25 cellular contexts compared by ENCODE assay signal in genomic region chr13:28566891-28567290, GRCh38.
"Had no signal": no experiment of that assay in that cellular context is flagged by ENCODE, and none has a peak within 500 bp of the region (broad histone marks: within the 10 kb centered on the region; RNA-seq: fewer than 3 reads in every experiment).

No MANE protein-coding gene starts in this region.

- H3K27ac Mint-ChIP-seq: dendritic cell treated with granulocyte-macrophage colony-stimulating factor and Interleukin-4, amounts not matched to agents 40 ng/mL and 50 ng/mL, for 4 days; effector memory CD8-positive, alpha-beta T cell; endodermal cell had no signal

- H3K36me3 ChIP-seq: colonic mucosa, esophagus muscularis mucosa, esophagus squamous epithelium, gastrocnemius medialis, gastroesophageal sphincter, heart left ventricle, heart right ventricle had no signal

- H3K9me3 ChIP-seq: colonic mucosa, esophagus muscularis mucosa, esophagus squamous epithelium, gastrocnemius medialis, gastroesophageal sphincter, heart left ventricle, heart right ventricle had no signal

- H3K9me3 Mint-ChIP-seq: dendritic cell treated with granulocyte-macrophage colony-stimulating factor and Interleukin-4, amounts not matched to agents 40 ng/mL and 50 ng/mL, for 4 days; effector memory CD8-positive, alpha-beta T cell; endodermal cell had no signal

- H3K4me1 ChIP-seq: colonic mucosa, esophagus muscularis mucosa, foreskin keratinocyte, gastrocnemius medialis, gastroesophageal sphincter had no signal

- H3K4me3 ChIP-seq: colonic mucosa, coronary artery, dorsolateral prefrontal cortex, esophagus muscularis mucosa, esophagus squamous epithelium, gastrocnemius medialis, gastroesophageal sphincter, heart left ventricle, heart right ventricle had no signal

- H3K4me3 Mint-ChIP-seq: dendritic cell treated with granulocyte-macrophage colony-stimulating factor and Interleukin-4, amounts not matched to agents 40 ng/mL and 50 ng/mL, for 4 days; effector memory CD8-positive, alpha-beta T cell; endodermal cell had no signal

- H3K27me3 ChIP-seq: colonic mucosa, esophagus squamous epithelium, foreskin keratinocyte, gastrocnemius medialis, gastroesophageal sphincter, heart left ventricle, heart right ventricle had no signal

- H3K27ac ChIP-seq: colonic mucosa, coronary artery, dorsolateral prefrontal cortex, epithelial cell of prostate, esophagus muscularis mucosa, esophagus squamous epithelium, foreskin keratinocyte, gastrocnemius medialis, gastroesophageal sphincter, heart left ventricle, heart right ventricle had no signal

- ATAC-seq: effector memory CD8-positive, alpha-beta T cell; esophagus mucosa; foreskin keratinocyte; gastrocnemius medialis; gastroesophageal sphincter; heart left ventricle; heart right ventricle had no signal

- DNase-seq: colonic mucosa; cortex of kidney; dermis blood vessel endothelial cell; dorsolateral prefrontal cortex; effector CD4-positive, alpha-beta T cell; effector CD8-positive, alpha-beta T cell; effector memory CD4-positive, alpha-beta T cell; effector memory CD8-positive, alpha-beta T cell; endodermal cell; erythroblast; esophagus squamous epithelium; foreskin fibroblast; foreskin keratinocyte; foreskin melanocyte; gastrocnemius medialis; glutamatergic neuron; head of caudate nucleus; heart left ventricle; heart right ventricle had no signal
